Comparison of ENCODE assay signal across 8 cellular contexts in the genomic region with DNA sequence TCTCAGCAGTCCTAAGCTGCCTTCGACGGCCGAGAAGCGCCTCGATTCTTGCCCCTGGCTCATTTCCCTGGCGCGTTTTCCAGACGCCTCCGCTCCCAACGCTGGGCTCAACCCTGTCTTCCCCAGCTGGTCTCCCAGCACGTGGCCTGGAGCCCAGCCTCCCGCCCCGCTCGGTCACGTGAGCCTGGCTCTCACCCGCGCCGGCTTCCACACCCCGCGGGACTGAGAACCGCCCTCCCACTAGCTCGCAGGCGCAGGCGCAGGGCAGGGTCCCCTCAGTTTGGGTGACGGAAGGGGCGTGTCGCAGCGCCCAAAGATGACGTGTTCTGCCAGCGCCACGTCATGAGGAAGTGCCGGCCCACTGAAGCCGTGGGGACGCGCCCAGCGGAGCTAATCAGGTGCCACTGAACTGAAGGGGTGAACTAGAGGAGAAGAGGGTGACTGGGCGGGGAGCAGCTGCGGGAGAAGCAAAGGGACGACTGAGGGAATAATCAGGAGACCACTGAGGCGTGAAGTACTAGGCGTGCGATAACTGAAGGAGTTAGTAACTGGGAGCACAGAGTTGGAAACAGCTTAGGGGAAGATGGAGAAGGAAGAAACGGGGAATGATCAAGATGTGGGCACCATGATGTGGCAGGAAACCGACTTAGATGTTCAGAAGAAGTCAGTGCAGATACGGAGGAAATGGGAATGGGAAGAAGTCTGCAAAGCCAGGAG.
DNase-seq lines count a peak whose midpoint lies in the region; FAIRE-seq and TF ChIP-seq lines count a peak whose summit lies in the region.

A gene with protein sequence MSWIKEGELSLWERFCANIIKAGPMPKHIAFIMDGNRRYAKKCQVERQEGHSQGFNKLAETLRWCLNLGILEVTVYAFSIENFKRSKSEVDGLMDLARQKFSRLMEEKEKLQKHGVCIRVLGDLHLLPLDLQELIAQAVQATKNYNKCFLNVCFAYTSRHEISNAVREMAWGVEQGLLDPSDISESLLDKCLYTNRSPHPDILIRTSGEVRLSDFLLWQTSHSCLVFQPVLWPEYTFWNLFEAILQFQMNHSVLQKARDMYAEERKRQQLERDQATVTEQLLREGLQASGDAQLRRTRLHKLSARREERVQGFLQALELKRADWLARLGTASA (plus strand): TSS at position 343 of the 717 bp plus-strand sequence. CDS start 625 bp downstream, outside the sequence.

- no peaks in the 10 kb centered on the region for H3K9me2 ChIP-seq in Loucy (replicated peaks; ENCODE audit: low read depth, low read length)

- TF ChIP-seq CTCF in Loucy (conservative IDR thresholded peaks at IDR 0.05; ENCODE audit: low read length) (no peak), fibroblast of mammary gland (conservative IDR thresholded peaks at IDR 0.05; ENCODE audit: control insufficient read depth, insufficient read depth, low read depth, low read length) (no peak), nephron (IDR thresholded peaks at IDR 0.05; ENCODE audit: unreplicated experiment in 3 of 3) (no peak)

- H3K4me3 ChIP-seq in Loucy (ENCODE audit: low read length, poor library complexity, severe bottlenecking) (peak within 1 kb of the TSS; percentile 92), fibroblast of mammary gland (ENCODE audit: control insufficient read depth, low read depth, low read length) (peak within 1 kb of the TSS; percentile 67)

- no peaks in the 10 kb centered on the region for H3K9me3 Mint-ChIP-seq in nephron
- no peaks in the 10 kb centered on the region for H3K9me3 Mint-ChIP-seq in stimulated activated naive CD8-positive, alpha-beta T cell treated with anti-CD3 and anti-CD28 coated beads, Interleukin-15, Interleukin-2, amounts not matched to agents 100 ng/mL and 50 ng/mL, for 24 hours

- TF ChIP-seq POLR2A in H54 (IDR thresholded peaks at IDR 0.05; ENCODE audit: low read depth, low read length): peak; percentile 71
- peak; percentile 98 for TF ChIP-seq POLR2A in Raji (IDR thresholded peaks at IDR 0.05; ENCODE audit: insufficient read depth, low read depth, low read length)

- H4K20me1 ChIP-seq in Loucy (ENCODE audit: insufficient read depth, low read length, poor library complexity, severe bottlenecking): no peaks in the 10 kb centered on the region

- peaks cover 8% of the 10 kb centered on the region for H3K4me1 Mint-ChIP-seq in nephron
- H3K4me1 Mint-ChIP-seq in stimulated activated naive CD8-positive, alpha-beta T cell treated with anti-CD3 and anti-CD28 coated beads, Interleukin-15, Interleukin-2, amounts not matched to agents 100 ng/mL and 50 ng/mL, for 24 hours (ENCODE audit: low read depth): peaks cover 38% of the 10 kb centered on the region

- peak; percentile 36 for FAIRE-seq in H54 (lab: Jason Lieb, UNC)

- no peaks in the 10 kb centered on the region for H3K27me3 ChIP-seq in Loucy (ENCODE audit: insufficient read depth, low read length, poor library complexity, severe bottlenecking)

- peak within 1 kb of the TSS; percentile 96 to 97 (median 97) for H3K4me3 Mint-ChIP-seq in nephron
- H3K4me3 Mint-ChIP-seq in stimulated activated naive CD8-positive, alpha-beta T cell treated with anti-CD3 and anti-CD28 coated beads, Interleukin-15, Interleukin-2, amounts not matched to agents 100 ng/mL and 50 ng/mL, for 24 hours: peak within 1 kb of the TSS; percentile 95

- H3F3A ChIP-seq in Loucy (ENCODE audit: low read depth): no peaks in the 10 kb centered on the region

- no peaks in the 10 kb centered on the region for H3K9me3 ChIP-seq in Loucy (ENCODE audit: insufficient read depth, low read depth, low read length)

- peak within 1 kb of the TSS; percentile 97 for H3K4me2 ChIP-seq in Loucy (ENCODE audit: low read depth, low read length, poor library complexity, severe bottlenecking)

- peaks cover 4% of the 10 kb centered on the region for H3K27me3 Mint-ChIP-seq in nephron (ENCODE audit: low read depth)
- H3K27me3 Mint-ChIP-seq in stimulated activated naive CD8-positive, alpha-beta T cell treated with anti-CD3 and anti-CD28 coated beads, Interleukin-15, Interleukin-2, amounts not matched to agents 100 ng/mL and 50 ng/mL, for 24 hours: no peaks in the 10 kb centered on the region

- peak within 1 kb of the TSS; percentile 59 to 95 (median 94) for H3K27ac Mint-ChIP-seq in nephron
- H3K27ac Mint-ChIP-seq in stimulated activated naive CD8-positive, alpha-beta T cell treated with anti-CD3 and anti-CD28 coated beads, Interleukin-15, Interleukin-2, amounts not matched to agents 100 ng/mL and 50 ng/mL, for 24 hours: peak within 1 kb of the TSS; percentile 96

- peaks cover 8% of the 10 kb centered on the region for H3K36me3 Mint-ChIP-seq in nephron (ENCODE audit: low read depth)
- H3K36me3 Mint-ChIP-seq in stimulated activated naive CD8-positive, alpha-beta T cell treated with anti-CD3 and anti-CD28 coated beads, Interleukin-15, Interleukin-2, amounts not matched to agents 100 ng/mL and 50 ng/mL, for 24 hours (ENCODE audit: low read depth): peaks cover 9% of the 10 kb centered on the region

- no peaks in the 10 kb centered on the region for H3K36me3 ChIP-seq in Loucy (ENCODE audit: insufficient read depth, low read length)

- peaks cover 14% of the 10 kb centered on the region for H3K4me1 ChIP-seq in Loucy (ENCODE audit: insufficient read depth, low read length, poor library complexity, severe bottlenecking)

- DNase-seq in EL: peak; percentile 99
- DNase-seq in H54 (ENCODE audit: insufficient read length, low spot score): peak; percentile 72
- DNase-seq in activated T-helper 9 cell treated with anti-CD3 and anti-CD28 coated beads, Interleukin-2, amount 50 U/mL, for 16 hours (ENCODE audit: low read depth): peak; percentile 96
- DNase-seq in fibroblast of mammary gland (ENCODE audit: low read depth): peak; percentile 97

- peaks cover 19% of the 10 kb centered on the region for H3K79me2 ChIP-seq in Loucy (ENCODE audit: insufficient read depth, low read length)

- peak within 1 kb of the TSS; percentile 90 for H2AFZ ChIP-seq in Loucy (ENCODE audit: low read length)

- peak within 1 kb of the TSS; percentile 83 for H3K9ac ChIP-seq in Loucy (ENCODE audit: low read depth, low read length, poor library complexity, severe bottlenecking)

Comparison
In these comparisons a context has a peak if more than half of its experiments do, and no peak if none do; other contexts are left out.
1. Peak in every context shown above with its lines: DNase-seq and H3K4me3 ChIP-seq.